ENCODE assay signal across 1 cellular context in the genomic region with DNA sequence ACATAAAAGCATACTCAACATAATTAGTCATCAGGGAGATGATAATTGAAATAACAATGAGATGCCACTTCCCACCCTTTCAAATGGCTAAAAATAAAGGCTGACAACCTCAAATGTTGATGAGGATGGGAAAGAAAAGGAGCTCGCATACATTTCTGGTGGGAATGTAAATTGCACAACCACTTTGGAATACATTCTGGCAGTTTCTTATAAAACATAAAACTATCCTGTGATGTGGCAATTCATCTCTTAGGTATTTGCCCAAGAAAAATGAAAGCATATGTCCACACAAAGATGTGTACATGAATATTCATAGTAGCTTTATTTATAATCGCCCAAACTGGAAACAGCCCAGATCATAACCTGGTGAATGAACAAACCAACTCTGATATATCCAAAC.
TF ChIP-seq lines count a peak whose summit lies in the region.

No MANE protein-coding gene starts in this region.

TF ChIP-seq in IMR-90, 13 proteins besides CTCF, POLR2A, EP300 and RAD21:
- TF ChIP-seq RCOR1 (IDR thresholded peaks at IDR 0.05; ENCODE audit: insufficient replicate concordance, low read length) (no peak), CEBPB (IDR thresholded peaks at IDR 0.05; ENCODE audit: low read depth, low read length) (peak; percentile 87), MXI1 (IDR thresholded peaks at IDR 0.05; ENCODE audit: borderline replicate concordance, low read depth, low read length) (no peak), RFX5 (IDR thresholded peaks at IDR 0.05; ENCODE audit: low read depth, low read length) (no peak), BHLHE40 (IDR thresholded peaks at IDR 0.05; ENCODE audit: low read depth, low read length) (no peak)
